17 cellular contexts compared by ENCODE assay signal in the genomic region with DNA sequence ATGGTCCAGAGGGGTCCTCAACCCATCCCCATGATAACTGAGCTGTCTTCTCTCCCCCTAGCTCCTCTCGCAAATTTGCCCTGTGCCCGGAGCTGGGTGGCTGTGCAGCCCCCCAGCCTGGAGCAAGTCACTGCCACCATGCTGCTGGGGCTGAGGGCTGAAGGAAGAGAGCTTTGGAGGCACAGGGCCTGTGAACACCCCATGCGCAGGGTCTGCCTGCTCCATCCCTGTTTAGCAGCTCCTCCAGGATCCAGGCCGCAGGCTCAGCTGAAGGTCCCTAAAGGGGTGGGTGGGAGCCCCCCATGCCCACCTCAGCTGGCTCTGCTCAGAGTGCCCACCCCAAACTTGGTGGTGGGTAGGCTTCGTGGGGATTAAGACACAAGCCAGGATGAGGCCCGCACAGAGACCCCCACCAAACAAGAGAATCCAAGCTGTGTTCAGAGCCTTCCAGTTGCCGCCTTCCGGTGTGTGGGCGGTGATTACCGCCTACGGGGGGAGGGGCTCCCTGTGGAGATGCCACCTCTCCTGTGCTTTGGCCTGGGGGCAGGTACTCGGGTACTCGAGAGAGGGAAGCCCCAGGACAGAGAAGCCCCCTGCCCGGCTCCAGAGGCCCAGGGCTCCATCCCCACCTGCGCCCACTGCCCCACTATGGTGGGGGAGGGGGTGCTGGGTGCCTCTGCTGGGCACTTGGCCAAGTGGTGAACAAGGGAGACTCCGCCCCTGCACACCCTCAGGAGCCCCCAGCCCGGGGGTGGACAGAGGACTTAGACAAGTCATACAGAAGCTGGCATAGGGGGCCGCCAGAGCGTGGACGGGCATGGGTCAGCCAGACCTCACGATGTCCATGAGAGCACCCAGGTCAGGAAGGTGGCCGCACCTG. TPM values are rescaled to one million over a fixed set of nuclear protein-coding genes. Genes with fewer than 3 reads are reported as not detected.
A peak's percentile ranks its signal among the peaks of the same experiment; 100 is the strongest.
DNase-seq lines count a peak whose midpoint lies in the region; ATAC-seq, FAIRE-seq and TF ChIP-seq lines count a peak whose summit lies in the region.
"Had no signal": no experiment of that assay in that cellular context is flagged by ENCODE, and none has a peak within 500 bp of the region (broad histone marks: within the 10 kb centered on the region; RNA-seq: fewer than 3 reads in every experiment).

No MANE protein-coding gene starts in this region.

- WGBS in small intestine, 3 donors: 61 to 78% (median 64%) methylated on average over 22 of the region's 22 CpGs

- H3K4me3 ChIP-seq in BLaER1 treated with 17β-estradiol and CSF1 and Interleukin-3, amounts not matched to agents 10 nM and 100 nM: peak overlapping the region in 6 of 10 experiments; percentile 0 to 55 (median 42); a peak in 7 of 20 replicates
- H3K4me3 ChIP-seq in small intestine (ENCODE audit: low read depth in 1 of 2, low read length in 2 of 2): no peak overlapping the region

- peak overlapping the region; percentile 90 to 100 (median 98) for H3K4me2 ChIP-seq in BLaER1 treated with 17β-estradiol and CSF1 and Interleukin-3, amounts not matched to agents 10 nM and 100 nM

- H3K9ac ChIP-seq in BLaER1 treated with 17β-estradiol and CSF1 and Interleukin-3, amounts not matched to agents 10 nM and 100 nM: peak overlapping the region in 8 of 11 experiments; percentile 19 to 67 (median 56); a peak in 13 of 22 replicates

- POLR2A ChIA-PET in WTC11 (lab: Charles Lee): no interaction called here

- H3K27me3 Mint-ChIP-seq in WTC11 (ENCODE audit: low read depth): peaks cover 15% of the 10 kb centered on the region
- H3K27me3 Mint-ChIP-seq in mesothelial cell of epicardium (ENCODE audit: low read depth): peaks cover 26% of the 10 kb centered on the region
- H3K27me3 Mint-ChIP-seq in CD14-positive monocyte (ENCODE audit: low read depth in 3 of 3): peaks cover 52 to 87% (median 58%) of the 10 kb centered on the region in 3 donors

- no peaks in the 10 kb centered on the region for H3K9me3 Mint-ChIP-seq in WTC11
- no peaks in the 10 kb centered on the region for H3K9me3 Mint-ChIP-seq in mesothelial cell of epicardium
- H3K9me3 Mint-ChIP-seq in CD14-positive monocyte: peaks cover 0 to 17% (median 4%) of the 10 kb centered on the region in 7 donors

- peak overlapping the region; percentile 63 for H3K4me3 Mint-ChIP-seq in WTC11
- peak overlapping the region; percentile 67 for H3K4me3 Mint-ChIP-seq in mesothelial cell of epicardium
- peak overlapping the region in 1 of 2 donors; percentile 81 for H3K4me3 Mint-ChIP-seq in CD14-positive monocyte

- H3K27ac Mint-ChIP-seq in WTC11 (no peak overlapping the region), mesothelial cell of epicardium (no peak overlapping the region), CD14-positive monocyte (no peak overlapping the region)

- H3K4me1 Mint-ChIP-seq in WTC11 (no peaks in the 10 kb centered on the region), mesothelial cell of epicardium (peaks cover 26% of the 10 kb centered on the region), CD14-positive monocyte (peaks cover 12% of the 10 kb centered on the region)

- peaks cover 0 to 29% (median 0%) of the 10 kb centered on the region in 11 experiments; a peak in 8 of 22 replicates for H3K27me3 ChIP-seq in BLaER1 treated with 17β-estradiol and CSF1 and Interleukin-3, amounts not matched to agents 10 nM and 100 nM
- peaks cover 5 to 11% of the 10 kb centered on the region in 2 donors for H3K27me3 ChIP-seq in small intestine (ENCODE audit: control insufficient read depth in 2 of 2, insufficient read depth in 2 of 2, low read length in 2 of 2)

- no peak for ATAC-seq in WTC11

- H3K9me3 ChIP-seq in BLaER1 treated with 17β-estradiol and CSF1 and Interleukin-3, amounts not matched to agents 10 nM and 100 nM (replicated peaks in 1 of 11): no peaks in the 10 kb centered on the region
- H3K9me3 ChIP-seq in small intestine (ENCODE audit: control insufficient read depth, low read depth): no peaks in the 10 kb centered on the region
- H3K9me3 ChIP-seq: A549, adrenal gland, tibial nerve had no signal

- no peak for FAIRE-seq in small intestine (lab: Jason Lieb, UNC)
- FAIRE-seq: A549, GM12892, GM19239, kidney had no signal

- no peaks in the 10 kb centered on the region for H3K36me3 ChIP-seq in BLaER1 treated with 17β-estradiol and CSF1 and Interleukin-3, amounts not matched to agents 10 nM and 100 nM
- no peaks in the 10 kb centered on the region for H3K36me3 ChIP-seq in small intestine (ENCODE audit: control insufficient read depth in 2 of 2, insufficient read depth in 2 of 2, low read length in 2 of 2)
- H3K36me3 ChIP-seq: adrenal gland, tibial nerve had no signal

- CTCF ChIA-PET in WTC11 (lab: Charles Lee): interaction anchor here (0.6 to 7.4 kb wide), 20 partner anchors 12 to 483 kb away, joined by 3 to 107 read pairs (median 4); a partner anchor contains a TSS

- peaks cover 58 to 92% (median 91%) of the 10 kb centered on the region in 10 experiments for H3K4me1 ChIP-seq in BLaER1 treated with 17β-estradiol and CSF1 and Interleukin-3, amounts not matched to agents 10 nM and 100 nM
- H3K4me1 ChIP-seq in small intestine (ENCODE audit: control insufficient read depth in 2 of 2, insufficient read depth in 1 of 2, low read depth in 1 of 2, low read length in 1 of 2): no peaks in the 10 kb centered on the region

- peak overlapping the region in 6 of 11 experiments; percentile 9 to 66 (median 40); a peak in 8 of 22 replicates for H3K27ac ChIP-seq in BLaER1 treated with 17β-estradiol and CSF1 and Interleukin-3, amounts not matched to agents 10 nM and 100 nM
- H3K27ac ChIP-seq in small intestine (ENCODE audit: low read depth in 1 of 2, low read length in 1 of 2): no peak overlapping the region
- H3K27ac ChIP-seq: adrenal gland, tibial nerve had no signal

- peak; percentile 29 for DNase-seq in NCI-H1436 (lab: John Stamatoyannopoulos, UW)
- DNase-seq in NCI-H1436 treated with DMSO at 0.1 percent for 48 hours (lab: John Stamatoyannopoulos, UW): no peak
- DNase-seq in WTC11 (ENCODE audit: low spot score): no peak
- DNase-seq in mesothelial cell of epicardium (ENCODE audit: low spot score in 2 of 2, unreplicated experiment in 2 of 2): no peak
- no peak for DNase-seq in inferior parietal cortex (ENCODE audit: extremely low spot score)
- no peak for DNase-seq in CD14-positive monocyte (ENCODE audit: low spot score)
- DNase-seq in small intestine: no peak
- DNase-seq: activated CD4-positive, CD25-positive, alpha-beta regulatory T cell; adrenal gland; kidney; MM.1S; NCI-H524 treated with DMSO at 0.1 percent for 48 hours had no signal

- intact Hi-C loops in CD14-positive monocyte (cut with micrococcal nuclease): no loop called here

- H3K36me3 Mint-ChIP-seq in WTC11 (no peaks in the 10 kb centered on the region), mesothelial cell of epicardium (no peaks in the 10 kb centered on the region), CD14-positive monocyte (no peaks in the 10 kb centered on the region)

- peaks cover 15 to 76% (median 62%) of the 10 kb centered on the region in 11 experiments; a peak in 19 of 22 replicates for H4K20me1 ChIP-seq in BLaER1 treated with 17β-estradiol and CSF1 and Interleukin-3, amounts not matched to agents 10 nM and 100 nM

- TF ChIP-seq CTCF in WTC11 (IDR thresholded peaks at IDR 0.05): no peak
- TF ChIP-seq CTCF in mesothelial cell of epicardium (IDR thresholded peaks at IDR 0.05; ENCODE audit: unreplicated experiment): no peak
- no peak for TF ChIP-seq CTCF in CD14-positive monocyte (IDR thresholded peaks at IDR 0.05)

TF ChIP-seq in WTC11, 78 proteins besides CTCF, POLR2A, EP300 and RAD21 (continues in another document):
- no peak for TF ChIP-seq SP1 (CRISPR knock-in tag; conservative IDR thresholded peaks at IDR 0.05)
- TF ChIP-seq, protein P1, sequence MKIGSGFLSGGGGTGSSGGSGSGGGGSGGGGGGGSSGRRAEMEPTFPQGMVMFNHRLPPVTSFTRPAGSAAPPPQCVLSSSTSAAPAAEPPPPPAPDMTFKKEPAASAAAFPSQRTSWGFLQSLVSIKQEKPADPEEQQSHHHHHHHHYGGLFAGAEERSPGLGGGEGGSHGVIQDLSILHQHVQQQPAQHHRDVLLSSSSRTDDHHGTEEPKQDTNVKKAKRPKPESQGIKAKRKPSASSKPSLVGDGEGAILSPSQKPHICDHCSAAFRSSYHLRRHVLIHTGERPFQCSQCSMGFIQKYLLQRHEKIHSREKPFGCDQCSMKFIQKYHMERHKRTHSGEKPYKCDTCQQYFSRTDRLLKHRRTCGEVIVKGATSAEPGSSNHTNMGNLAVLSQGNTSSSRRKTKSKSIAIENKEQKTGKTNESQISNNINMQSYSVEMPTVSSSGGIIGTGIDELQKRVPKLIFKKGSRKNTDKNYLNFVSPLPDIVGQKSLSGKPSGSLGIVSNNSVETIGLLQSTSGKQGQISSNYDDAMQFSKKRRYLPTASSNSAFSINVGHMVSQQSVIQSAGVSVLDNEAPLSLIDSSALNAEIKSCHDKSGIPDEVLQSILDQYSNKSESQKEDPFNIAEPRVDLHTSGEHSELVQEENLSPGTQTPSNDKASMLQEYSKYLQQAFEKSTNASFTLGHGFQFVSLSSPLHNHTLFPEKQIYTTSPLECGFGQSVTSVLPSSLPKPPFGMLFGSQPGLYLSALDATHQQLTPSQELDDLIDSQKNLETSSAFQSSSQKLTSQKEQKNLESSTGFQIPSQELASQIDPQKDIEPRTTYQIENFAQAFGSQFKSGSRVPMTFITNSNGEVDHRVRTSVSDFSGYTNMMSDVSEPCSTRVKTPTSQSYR (CRISPR knock-in tag; IDR thresholded peaks at IDR 0.05): no peak
- TF ChIP-seq, protein P2, sequence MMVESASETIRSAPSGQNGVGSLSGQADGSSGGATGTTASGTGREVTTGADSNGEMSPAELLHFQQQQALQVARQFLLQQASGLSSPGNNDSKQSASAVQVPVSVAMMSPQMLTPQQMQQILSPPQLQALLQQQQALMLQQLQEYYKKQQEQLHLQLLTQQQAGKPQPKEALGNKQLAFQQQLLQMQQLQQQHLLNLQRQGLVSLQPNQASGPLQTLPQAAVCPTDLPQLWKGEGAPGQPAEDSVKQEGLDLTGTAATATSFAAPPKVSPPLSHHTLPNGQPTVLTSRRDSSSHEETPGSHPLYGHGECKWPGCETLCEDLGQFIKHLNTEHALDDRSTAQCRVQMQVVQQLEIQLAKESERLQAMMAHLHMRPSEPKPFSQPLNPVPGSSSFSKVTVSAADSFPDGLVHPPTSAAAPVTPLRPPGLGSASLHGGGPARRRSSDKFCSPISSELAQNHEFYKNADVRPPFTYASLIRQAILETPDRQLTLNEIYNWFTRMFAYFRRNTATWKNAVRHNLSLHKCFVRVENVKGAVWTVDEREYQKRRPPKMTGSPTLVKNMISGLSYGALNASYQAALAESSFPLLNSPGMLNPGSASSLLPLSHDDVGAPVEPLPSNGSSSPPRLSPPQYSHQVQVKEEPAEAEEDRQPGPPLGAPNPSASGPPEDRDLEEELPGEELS (CRISPR knock-in tag; IDR thresholded peaks at IDR 0.05): no peak

RNA-seq across cellular contexts. Expression of a gene that starts 1.4 kb away (rescaled TPM):
- total RNA-seq in WTC11 (2021): 10.6 to 12.2 TPM (median 11.8 TPM) in 3 replicates
- 33.7 to 38.9 TPM (median 33.9 TPM) in 3 replicates for total RNA-seq in mesothelial cell of epicardium
- not detected for polyA plus RNA-seq in CD14-positive monocyte
- 10 to 100 TPM in 1 of 3 donors, 1 to 10 TPM in 2; 2.0 to 15.1 (median 2.2) TPM for polyA plus RNA-seq in small intestine

RNA-seq across cellular contexts. Expression of a gene that starts 11.1 kb away (rescaled TPM):
- total RNA-seq in WTC11 (2021): 35.4 to 56.2 TPM (median 51.3 TPM) in 3 replicates
- 68.4 to 75.0 TPM (median 71.3 TPM) in 3 replicates for total RNA-seq in mesothelial cell of epicardium
- polyA plus RNA-seq in CD14-positive monocyte: 10 to 100 TPM; 23.9 to 37.4 TPM
- 10 to 100 TPM; 25.9 to 61.1 (median 42.4) TPM for polyA plus RNA-seq in small intestine

Comparison
In these comparisons a context has a peak if more than half of its experiments do, and no peak if none do; other contexts are left out.
1. H3K27ac ChIP-seq: peak in BLaER1 treated with 17β-estradiol and CSF1 and Interleukin-3, amounts not matched to agents 10 nM and 100 nM (6 of 11); none in small intestine (0 of 2).
2. H3K4me3 ChIP-seq: peak in BLaER1 treated with 17β-estradiol and CSF1 and Interleukin-3, amounts not matched to agents 10 nM and 100 nM (6 of 10); none in small intestine (0 of 2).